1 cellular context compared by ENCODE assay signal in the genomic region with DNA sequence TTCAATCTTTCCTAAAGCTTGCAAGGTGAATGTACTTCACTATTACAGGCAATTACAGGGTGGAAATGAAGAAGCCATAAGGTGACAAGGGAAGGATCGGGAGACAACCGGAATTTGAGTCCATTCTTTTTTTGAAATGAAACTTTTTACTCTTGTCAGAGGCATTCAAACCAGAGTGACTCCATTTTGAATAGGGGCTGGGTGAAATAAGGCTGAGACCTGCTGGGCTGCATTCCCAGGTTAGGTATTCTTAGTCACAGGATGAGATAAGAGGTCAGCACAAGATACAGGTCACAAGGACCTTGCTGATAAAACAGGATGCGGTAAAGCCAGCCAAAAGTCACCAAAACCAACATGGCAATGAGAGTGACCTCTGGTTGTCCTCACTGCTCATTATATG.
TF ChIP-seq lines count a peak whose summit lies in the region.

No MANE protein-coding gene starts in this region.

TF ChIP-seq in K562, 482 proteins besides CTCF, POLR2A, EP300 and RAD21 (continued from another document and continues in another):
- TF ChIP-seq TAL1 (IDR thresholded peaks at IDR 0.05) (no peak), CEBPG (CRISPR knock-in tag; IDR thresholded peaks at IDR 0.05) (no peak), CEBPG (tag; conservative IDR thresholded peaks at IDR 0.05 in 1 of 2, IDR thresholded peaks at IDR 0.05 in 1 of 2) (no peak), POLR2AphosphoS5 (IDR thresholded peaks at IDR 0.05; ENCODE audit: control insufficient read depth, insufficient read depth, low read depth, low read length) (no peak), TBP (optimal IDR thresholded peaks at IDR 0.05; ENCODE audit: low read depth, low read length) (no peak), FOXK1 (CRISPR knock-in tag; IDR thresholded peaks at IDR 0.05; ENCODE audit: borderline replicate concordance) (no peak), NCOA2 (IDR thresholded peaks at IDR 0.05; ENCODE audit: partially characterized antibody in 2 of 2) (no peak), MBD2 (IDR thresholded peaks at IDR 0.05; ENCODE audit: borderline replicate concordance, low read depth) (no peak), GABPA (tag; conservative IDR thresholded peaks at IDR 0.05; ENCODE audit: low read depth) (no peak), POLR2B (IDR thresholded peaks at IDR 0.05; ENCODE audit: low read depth, partially characterized antibody) (no peak), PPARD (CRISPR knock-in tag; IDR thresholded peaks at IDR 0.05) (no peak), PHF20 (IDR thresholded peaks at IDR 0.05; ENCODE audit: partially characterized antibody) (no peak), TRIM24 (IDR thresholded peaks at IDR 0.05) (no peak), SNRNP70 (optimal IDR thresholded peaks at IDR 0.05; ENCODE audit: low read depth, low read length) (no peak), CBX8 (IDR thresholded peaks at IDR 0.05; ENCODE audit: borderline replicate concordance, extremely low read depth, low read depth, low read length, poor library complexity, severe bottlenecking) (no peak), ZNF77 (CRISPR knock-in tag; IDR thresholded peaks at IDR 0.05) (peak; percentile 63; the same call in 1 of the 2 replicates), ETV6 (IDR thresholded peaks at IDR 0.05; ENCODE audit: borderline replicate concordance in 1 of 2, low read depth in 2 of 2, low read length in 1 of 2) (no peak), ETV6 (CRISPR knock-in tag; IDR thresholded peaks at IDR 0.05; ENCODE audit: borderline replicate concordance) (no peak), KLF6 (CRISPR knock-in tag; IDR thresholded peaks at IDR 0.05; ENCODE audit: borderline replicate concordance) (peak; percentile 88; the same call in 1 of the 2 replicates), L3MBTL2 (IDR thresholded peaks at IDR 0.05) (no peak), ESRRA (IDR thresholded peaks at IDR 0.05; ENCODE audit: borderline replicate concordance, low read depth) (peak; percentile 88; the same call in 1 of the 2 replicates), SP1 (CRISPR knock-in tag; IDR thresholded peaks at IDR 0.05) (no peak), HNRNPUL1 (IDR thresholded peaks at IDR 0.05; ENCODE audit: low read length) (no peak), SMAD3 (CRISPR knock-in tag; conservative IDR thresholded peaks at IDR 0.05) (peak; percentile 85; the same call in 1 of the 2 replicates), MTF1 (CRISPR knock-in tag; IDR thresholded peaks at IDR 0.05; ENCODE audit: borderline replicate concordance) (peak; percentile 66; the same call in 1 of the 2 replicates), HDAC6 (IDR thresholded peaks at IDR 0.05; ENCODE audit: low read depth, low read length) (no peak), CAMTA2 (CRISPR knock-in tag; conservative IDR thresholded peaks at IDR 0.05) (no peak), NR3C1 (CRISPR knock-in tag; IDR thresholded peaks at IDR 0.05) (no peak), CHD1 (IDR thresholded peaks at IDR 0.05; ENCODE audit: low read length) (no peak), ETS2 (tag; IDR thresholded peaks at IDR 0.05; ENCODE audit: borderline replicate concordance, poor library complexity, severe bottlenecking) (no peak), CSDE1 (IDR thresholded peaks at IDR 0.05) (no peak), ZNF778 (CRISPR knock-in tag; IDR thresholded peaks at IDR 0.05) (no peak), CXXC5 (CRISPR knock-in tag; IDR thresholded peaks at IDR 0.05) (peak; percentile 66), DNMT1 (IDR thresholded peaks at IDR 0.05) (no peak), ZKSCAN1 (IDR thresholded peaks at IDR 0.05; ENCODE audit: low read depth, low read length) (no peak), DMBX1 (CRISPR knock-in tag; IDR thresholded peaks at IDR 0.05; ENCODE audit: borderline replicate concordance) (peak; percentile 97), ATF1 (CRISPR knock-in tag; IDR thresholded peaks at IDR 0.05) (no peak), ATF1 (tag; IDR thresholded peaks at IDR 0.05) (no peak), LEF1 (IDR thresholded peaks at IDR 0.05) (no peak), GTF2E2 (tag; IDR thresholded peaks at IDR 0.05) (0 out of 2 replicates have a peak, but pooled peaks have one; percentile 44), ZNF175 (CRISPR knock-in tag; IDR thresholded peaks at IDR 0.05; ENCODE audit: low read depth) (peak; percentile 89; the same call in 1 of the 2 replicates), KAT8 (IDR thresholded peaks at IDR 0.05; ENCODE audit: low read depth) (no peak), TFAM (CRISPR knock-in tag; conservative IDR thresholded peaks at IDR 0.05) (no peak), ZNF431 (CRISPR knock-in tag; IDR thresholded peaks at IDR 0.05) (no peak), ZNF695 (CRISPR knock-in tag; IDR thresholded peaks at IDR 0.05) (no peak), SMAD2 (IDR thresholded peaks at IDR 0.05; ENCODE audit: low read depth, low read length) (no peak), TAF1 (IDR thresholded peaks at IDR 0.05; ENCODE audit: control insufficient read depth, extremely low read depth, insufficient read depth, low read length, severe bottlenecking) (no peak), ELF1 (tag; IDR thresholded peaks at IDR 0.05) (no peak)
- TF ChIP-seq, protein P1, sequence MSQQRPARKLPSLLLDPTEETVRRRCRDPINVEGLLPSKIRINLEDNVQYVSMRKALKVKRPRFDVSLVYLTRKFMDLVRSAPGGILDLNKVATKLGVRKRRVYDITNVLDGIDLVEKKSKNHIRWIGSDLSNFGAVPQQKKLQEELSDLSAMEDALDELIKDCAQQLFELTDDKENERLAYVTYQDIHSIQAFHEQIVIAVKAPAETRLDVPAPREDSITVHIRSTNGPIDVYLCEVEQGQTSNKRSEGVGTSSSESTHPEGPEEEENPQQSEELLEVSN (IDR thresholded peaks at IDR 0.05; ENCODE audit: borderline replicate concordance in 1 of 2, extremely low read depth in 1 of 2, insufficient read depth in 1 of 2, insufficient read length in 1 of 2, low read depth in 1 of 2, low read length in 1 of 2, poor library complexity in 1 of 2, severe bottlenecking in 1 of 2), result no peak
- TF ChIP-seq, protein P2, sequence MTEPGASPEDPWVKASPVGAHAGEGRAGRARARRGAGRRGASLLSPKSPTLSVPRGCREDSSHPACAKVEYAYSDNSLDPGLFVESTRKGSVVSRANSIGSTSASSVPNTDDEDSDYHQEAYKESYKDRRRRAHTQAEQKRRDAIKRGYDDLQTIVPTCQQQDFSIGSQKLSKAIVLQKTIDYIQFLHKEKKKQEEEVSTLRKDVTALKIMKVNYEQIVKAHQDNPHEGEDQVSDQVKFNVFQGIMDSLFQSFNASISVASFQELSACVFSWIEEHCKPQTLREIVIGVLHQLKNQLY (CRISPR knock-in tag; conservative IDR thresholded peaks at IDR 0.05), result no peak
- TF ChIP-seq, protein P3, sequence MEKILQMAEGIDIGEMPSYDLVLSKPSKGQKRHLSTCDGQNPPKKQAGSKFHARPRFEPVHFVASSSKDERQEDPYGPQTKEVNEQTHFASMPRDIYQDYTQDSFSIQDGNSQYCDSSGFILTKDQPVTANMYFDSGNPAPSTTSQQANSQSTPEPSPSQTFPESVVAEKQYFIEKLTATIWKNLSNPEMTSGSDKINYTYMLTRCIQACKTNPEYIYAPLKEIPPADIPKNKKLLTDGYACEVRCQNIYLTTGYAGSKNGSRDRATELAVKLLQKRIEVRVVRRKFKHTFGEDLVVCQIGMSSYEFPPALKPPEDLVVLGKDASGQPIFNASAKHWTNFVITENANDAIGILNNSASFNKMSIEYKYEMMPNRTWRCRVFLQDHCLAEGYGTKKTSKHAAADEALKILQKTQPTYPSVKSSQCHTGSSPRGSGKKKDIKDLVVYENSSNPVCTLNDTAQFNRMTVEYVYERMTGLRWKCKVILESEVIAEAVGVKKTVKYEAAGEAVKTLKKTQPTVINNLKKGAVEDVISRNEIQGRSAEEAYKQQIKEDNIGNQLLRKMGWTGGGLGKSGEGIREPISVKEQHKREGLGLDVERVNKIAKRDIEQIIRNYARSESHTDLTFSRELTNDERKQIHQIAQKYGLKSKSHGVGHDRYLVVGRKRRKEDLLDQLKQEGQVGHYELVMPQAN (IDR thresholded peaks at IDR 0.05; ENCODE audit: borderline replicate concordance), result no peak
- TF ChIP-seq, protein P4, sequence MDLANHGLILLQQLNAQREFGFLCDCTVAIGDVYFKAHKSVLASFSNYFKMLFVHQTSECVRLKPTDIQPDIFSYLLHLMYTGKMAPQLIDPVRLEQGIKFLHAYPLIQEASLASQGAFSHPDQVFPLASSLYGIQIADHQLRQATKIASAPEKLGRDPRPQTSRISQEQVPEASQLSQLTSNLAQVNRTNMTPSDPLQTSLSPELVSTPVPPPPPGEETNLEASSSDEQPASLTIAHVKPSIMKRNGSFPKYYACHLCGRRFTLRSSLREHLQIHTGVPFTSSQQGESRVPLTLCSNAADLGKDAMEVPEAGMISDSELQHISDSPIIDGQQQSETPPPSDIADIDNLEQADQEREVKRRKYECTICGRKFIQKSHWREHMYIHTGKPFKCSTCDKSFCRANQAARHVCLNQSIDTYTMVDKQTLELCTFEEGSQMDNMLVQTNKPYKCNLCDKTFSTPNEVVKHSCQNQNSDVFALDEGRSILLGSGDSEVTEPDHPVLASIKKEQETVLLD (IDR thresholded peaks at IDR 0.05), result no peak
- TF ChIP-seq, protein P5, sequence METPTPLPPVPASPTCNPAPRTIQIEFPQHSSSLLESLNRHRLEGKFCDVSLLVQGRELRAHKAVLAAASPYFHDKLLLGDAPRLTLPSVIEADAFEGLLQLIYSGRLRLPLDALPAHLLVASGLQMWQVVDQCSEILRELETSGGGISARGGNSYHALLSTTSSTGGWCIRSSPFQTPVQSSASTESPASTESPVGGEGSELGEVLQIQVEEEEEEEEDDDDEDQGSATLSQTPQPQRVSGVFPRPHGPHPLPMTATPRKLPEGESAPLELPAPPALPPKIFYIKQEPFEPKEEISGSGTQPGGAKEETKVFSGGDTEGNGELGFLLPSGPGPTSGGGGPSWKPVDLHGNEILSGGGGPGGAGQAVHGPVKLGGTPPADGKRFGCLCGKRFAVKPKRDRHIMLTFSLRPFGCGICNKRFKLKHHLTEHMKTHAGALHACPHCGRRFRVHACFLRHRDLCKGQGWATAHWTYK (CRISPR knock-in tag; IDR thresholded peaks at IDR 0.05), result peak; percentile 73; the same call in 1 of the 2 replicates
- TF ChIP-seq, protein P6, sequence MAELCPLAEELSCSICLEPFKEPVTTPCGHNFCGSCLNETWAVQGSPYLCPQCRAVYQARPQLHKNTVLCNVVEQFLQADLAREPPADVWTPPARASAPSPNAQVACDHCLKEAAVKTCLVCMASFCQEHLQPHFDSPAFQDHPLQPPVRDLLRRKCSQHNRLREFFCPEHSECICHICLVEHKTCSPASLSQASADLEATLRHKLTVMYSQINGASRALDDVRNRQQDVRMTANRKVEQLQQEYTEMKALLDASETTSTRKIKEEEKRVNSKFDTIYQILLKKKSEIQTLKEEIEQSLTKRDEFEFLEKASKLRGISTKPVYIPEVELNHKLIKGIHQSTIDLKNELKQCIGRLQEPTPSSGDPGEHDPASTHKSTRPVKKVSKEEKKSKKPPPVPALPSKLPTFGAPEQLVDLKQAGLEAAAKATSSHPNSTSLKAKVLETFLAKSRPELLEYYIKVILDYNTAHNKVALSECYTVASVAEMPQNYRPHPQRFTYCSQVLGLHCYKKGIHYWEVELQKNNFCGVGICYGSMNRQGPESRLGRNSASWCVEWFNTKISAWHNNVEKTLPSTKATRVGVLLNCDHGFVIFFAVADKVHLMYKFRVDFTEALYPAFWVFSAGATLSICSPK (IDR thresholded peaks at IDR 0.05; ENCODE audit: borderline replicate concordance), result no peak
- TF ChIP-seq, protein P7, sequence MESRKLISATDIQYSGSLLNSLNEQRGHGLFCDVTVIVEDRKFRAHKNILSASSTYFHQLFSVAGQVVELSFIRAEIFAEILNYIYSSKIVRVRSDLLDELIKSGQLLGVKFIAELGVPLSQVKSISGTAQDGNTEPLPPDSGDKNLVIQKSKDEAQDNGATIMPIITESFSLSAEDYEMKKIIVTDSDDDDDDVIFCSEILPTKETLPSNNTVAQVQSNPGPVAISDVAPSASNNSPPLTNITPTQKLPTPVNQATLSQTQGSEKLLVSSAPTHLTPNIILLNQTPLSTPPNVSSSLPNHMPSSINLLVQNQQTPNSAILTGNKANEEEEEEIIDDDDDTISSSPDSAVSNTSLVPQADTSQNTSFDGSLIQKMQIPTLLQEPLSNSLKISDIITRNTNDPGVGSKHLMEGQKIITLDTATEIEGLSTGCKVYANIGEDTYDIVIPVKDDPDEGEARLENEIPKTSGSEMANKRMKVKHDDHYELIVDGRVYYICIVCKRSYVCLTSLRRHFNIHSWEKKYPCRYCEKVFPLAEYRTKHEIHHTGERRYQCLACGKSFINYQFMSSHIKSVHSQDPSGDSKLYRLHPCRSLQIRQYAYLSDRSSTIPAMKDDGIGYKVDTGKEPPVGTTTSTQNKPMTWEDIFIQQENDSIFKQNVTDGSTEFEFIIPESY (CRISPR knock-in tag; IDR thresholded peaks at IDR 0.05), result no peak
- TF ChIP-seq, protein P8, sequence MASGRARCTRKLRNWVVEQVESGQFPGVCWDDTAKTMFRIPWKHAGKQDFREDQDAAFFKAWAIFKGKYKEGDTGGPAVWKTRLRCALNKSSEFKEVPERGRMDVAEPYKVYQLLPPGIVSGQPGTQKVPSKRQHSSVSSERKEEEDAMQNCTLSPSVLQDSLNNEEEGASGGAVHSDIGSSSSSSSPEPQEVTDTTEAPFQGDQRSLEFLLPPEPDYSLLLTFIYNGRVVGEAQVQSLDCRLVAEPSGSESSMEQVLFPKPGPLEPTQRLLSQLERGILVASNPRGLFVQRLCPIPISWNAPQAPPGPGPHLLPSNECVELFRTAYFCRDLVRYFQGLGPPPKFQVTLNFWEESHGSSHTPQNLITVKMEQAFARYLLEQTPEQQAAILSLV (tag; IDR thresholded peaks at IDR 0.05), result 0 out of 2 replicates have a peak, but pooled peaks have one; percentile 47
- TF ChIP-seq, protein P9, sequence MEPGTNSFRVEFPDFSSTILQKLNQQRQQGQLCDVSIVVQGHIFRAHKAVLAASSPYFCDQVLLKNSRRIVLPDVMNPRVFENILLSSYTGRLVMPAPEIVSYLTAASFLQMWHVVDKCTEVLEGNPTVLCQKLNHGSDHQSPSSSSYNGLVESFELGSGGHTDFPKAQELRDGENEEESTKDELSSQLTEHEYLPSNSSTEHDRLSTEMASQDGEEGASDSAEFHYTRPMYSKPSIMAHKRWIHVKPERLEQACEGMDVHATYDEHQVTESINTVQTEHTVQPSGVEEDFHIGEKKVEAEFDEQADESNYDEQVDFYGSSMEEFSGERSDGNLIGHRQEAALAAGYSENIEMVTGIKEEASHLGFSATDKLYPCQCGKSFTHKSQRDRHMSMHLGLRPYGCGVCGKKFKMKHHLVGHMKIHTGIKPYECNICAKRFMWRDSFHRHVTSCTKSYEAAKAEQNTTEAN (CRISPR knock-in tag; IDR thresholded peaks at IDR 0.05), result no peak
- TF ChIP-seq, protein P10, sequence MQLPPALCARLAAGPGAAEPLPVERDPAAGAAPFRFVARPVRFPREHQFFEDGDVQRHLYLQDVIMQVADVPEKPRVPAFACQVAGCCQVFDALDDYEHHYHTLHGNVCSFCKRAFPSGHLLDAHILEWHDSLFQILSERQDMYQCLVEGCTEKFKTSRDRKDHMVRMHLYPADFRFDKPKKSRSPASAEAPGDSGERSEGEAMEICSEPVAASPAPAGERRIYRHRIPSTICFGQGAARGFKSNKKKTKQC (CRISPR knock-in tag; IDR thresholded peaks at IDR 0.05), result no peak
